Comparison of ENCODE assay signal across 1 cellular context in the genomic region with DNA sequence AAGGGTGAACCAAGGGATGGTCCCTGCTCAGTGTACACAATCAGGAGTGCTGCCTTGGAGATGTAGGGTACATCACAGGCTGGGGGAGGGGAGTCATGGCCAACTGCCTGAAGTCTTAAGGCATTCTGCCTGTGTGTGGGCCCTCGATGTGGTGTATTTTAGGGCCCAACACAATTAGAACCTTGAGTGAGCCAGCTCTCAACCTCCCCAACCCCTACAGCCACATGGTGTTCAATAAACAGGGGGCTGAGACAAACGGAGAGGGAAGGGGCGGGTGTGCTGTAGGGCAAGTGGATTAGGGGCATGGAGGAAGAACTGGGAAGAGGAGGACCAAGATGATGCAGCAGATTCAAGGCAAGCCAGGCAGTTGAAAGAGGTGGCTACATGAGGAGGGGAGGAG.
TF ChIP-seq lines count a peak whose summit lies in the region.

No MANE protein-coding gene starts in this region.

TF ChIP-seq in IMR-90, 13 proteins besides CTCF, POLR2A, EP300 and RAD21:
- TF ChIP-seq, protein P1, sequence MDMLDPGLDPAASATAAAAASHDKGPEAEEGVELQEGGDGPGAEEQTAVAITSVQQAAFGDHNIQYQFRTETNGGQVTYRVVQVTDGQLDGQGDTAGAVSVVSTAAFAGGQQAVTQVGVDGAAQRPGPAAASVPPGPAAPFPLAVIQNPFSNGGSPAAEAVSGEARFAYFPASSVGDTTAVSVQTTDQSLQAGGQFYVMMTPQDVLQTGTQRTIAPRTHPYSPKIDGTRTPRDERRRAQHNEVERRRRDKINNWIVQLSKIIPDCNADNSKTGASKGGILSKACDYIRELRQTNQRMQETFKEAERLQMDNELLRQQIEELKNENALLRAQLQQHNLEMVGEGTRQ (IDR thresholded peaks at IDR 0.05; ENCODE audit: low read depth, low read length), result no peak
- TF ChIP-seq RCOR1 (IDR thresholded peaks at IDR 0.05; ENCODE audit: insufficient replicate concordance, low read length), result no peak
- TF ChIP-seq CEBPB (IDR thresholded peaks at IDR 0.05; ENCODE audit: low read depth, low read length), result no peak
- TF ChIP-seq RFX5 (IDR thresholded peaks at IDR 0.05; ENCODE audit: low read depth, low read length), result no peak
- no peak for TF ChIP-seq NFE2L2 (IDR thresholded peaks at IDR 0.05; ENCODE audit: low read depth, low read length)
- no peak for TF ChIP-seq FOS (IDR thresholded peaks at IDR 0.05; ENCODE audit: low read depth, low read length)
- TF ChIP-seq, protein P2, sequence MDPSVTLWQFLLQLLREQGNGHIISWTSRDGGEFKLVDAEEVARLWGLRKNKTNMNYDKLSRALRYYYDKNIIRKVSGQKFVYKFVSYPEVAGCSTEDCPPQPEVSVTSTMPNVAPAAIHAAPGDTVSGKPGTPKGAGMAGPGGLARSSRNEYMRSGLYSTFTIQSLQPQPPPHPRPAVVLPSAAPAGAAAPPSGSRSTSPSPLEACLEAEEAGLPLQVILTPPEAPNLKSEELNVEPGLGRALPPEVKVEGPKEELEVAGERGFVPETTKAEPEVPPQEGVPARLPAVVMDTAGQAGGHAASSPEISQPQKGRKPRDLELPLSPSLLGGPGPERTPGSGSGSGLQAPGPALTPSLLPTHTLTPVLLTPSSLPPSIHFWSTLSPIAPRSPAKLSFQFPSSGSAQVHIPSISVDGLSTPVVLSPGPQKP (IDR thresholded peaks at IDR 0.05; ENCODE audit: borderline replicate concordance, low read depth, low read length), result no peak
- no peak for TF ChIP-seq MXI1 (IDR thresholded peaks at IDR 0.05; ENCODE audit: borderline replicate concordance, low read depth, low read length)
- TF ChIP-seq BHLHE40 (IDR thresholded peaks at IDR 0.05; ENCODE audit: low read depth, low read length), result no peak
- TF ChIP-seq SMC3 (IDR thresholded peaks at IDR 0.05; ENCODE audit: low read depth, low read length), result no peak
- no peak for TF ChIP-seq MAFK (IDR thresholded peaks at IDR 0.05; ENCODE audit: low read depth, low read length)
- TF ChIP-seq CHD1 (IDR thresholded peaks at IDR 0.05; ENCODE audit: low read depth, low read length), result no peak
- TF ChIP-seq MAZ (IDR thresholded peaks at IDR 0.05; ENCODE audit: borderline replicate concordance, low read depth, low read length), result no peak
